Comparison of ENCODE assay signal across 8 cellular contexts in the genomic region with DNA sequence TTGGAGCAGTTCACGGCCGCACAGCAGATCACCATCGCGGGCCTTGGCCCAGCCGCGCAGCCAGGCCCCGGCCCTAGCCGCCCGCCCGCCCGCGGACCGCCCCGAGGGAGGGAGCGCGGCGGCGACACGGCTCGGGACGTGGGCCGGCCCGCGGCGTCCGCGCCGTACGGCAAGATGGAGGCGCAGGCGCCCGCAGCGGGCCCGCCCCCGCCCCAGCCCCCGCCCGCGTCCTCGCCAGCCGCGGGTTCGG. TPM values are rescaled to one million over a fixed set of nuclear protein-coding genes. Genes with fewer than 3 reads are reported as not detected.
DNase-seq lines count a peak whose midpoint lies in the region; ATAC-seq, FAIRE-seq and TF ChIP-seq lines count a peak whose summit lies in the region.

A gene with protein sequence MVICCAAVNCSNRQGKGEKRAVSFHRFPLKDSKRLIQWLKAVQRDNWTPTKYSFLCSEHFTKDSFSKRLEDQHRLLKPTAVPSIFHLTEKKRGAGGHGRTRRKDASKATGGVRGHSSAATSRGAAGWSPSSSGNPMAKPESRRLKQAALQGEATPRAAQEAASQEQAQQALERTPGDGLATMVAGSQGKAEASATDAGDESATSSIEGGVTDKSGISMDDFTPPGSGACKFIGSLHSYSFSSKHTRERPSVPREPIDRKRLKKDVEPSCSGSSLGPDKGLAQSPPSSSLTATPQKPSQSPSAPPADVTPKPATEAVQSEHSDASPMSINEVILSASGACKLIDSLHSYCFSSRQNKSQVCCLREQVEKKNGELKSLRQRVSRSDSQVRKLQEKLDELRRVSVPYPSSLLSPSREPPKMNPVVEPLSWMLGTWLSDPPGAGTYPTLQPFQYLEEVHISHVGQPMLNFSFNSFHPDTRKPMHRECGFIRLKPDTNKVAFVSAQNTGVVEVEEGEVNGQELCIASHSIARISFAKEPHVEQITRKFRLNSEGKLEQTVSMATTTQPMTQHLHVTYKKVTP (minus strand): TSS at position 176 of the 250 bp plus-strand sequence. CDS start 141 bp downstream, at position 35.

- intact Hi-C loops in PC-9 (cut with micrococcal nuclease; ENCODE audit: unreplicated experiment) (loop anchor here (1.0 to 10.0 kb wide), 2 partner anchors 129 to 362 kb away; a partner anchor contains a TSS), K562 (cut with micrococcal nuclease) (no loop called here)

- no peaks in the 10 kb centered on the region for H3K9me2 ChIP-seq in PC-9 (ENCODE audit: insufficient read depth)

- no CpG with 5 or more reads among the region's 42 CpGs for WGBS in K562 (ENCODE audit: insufficient coverage, low coverage, missing lambda C conversion rate)

- CTCF ChIA-PET in PC-9 (lab: Charles Lee), result no interaction called here
- CTCF ChIA-PET in K562 (lab: Yijun Ruan, JAX; ENCODE audit: low intra/inter-chr PET ratio), result no interaction called here

- TF ChIP-seq EP300 in K562 (IDR thresholded peaks at IDR 0.05; ENCODE audit: low read length), result no peak

- no peaks in the 10 kb centered on the region for H3K9me3 ChIP-seq in PC-9 (ENCODE audit: insufficient read depth, low read depth)
- H3K9me3 ChIP-seq in K562 (replicated peaks; ENCODE audit: control insufficient read depth, insufficient read depth, low read depth, low read length), result no peaks in the 10 kb centered on the region; the same call in 1 of the 2 replicates

- H3K4me2 ChIP-seq in PC-9 (peak within 1 kb of the TSS; percentile 84), K562 (ENCODE audit: insufficient read depth, low read length) (peak within 1 kb of the TSS; percentile 89)

- H4K20me1 ChIP-seq in PC-9 (ENCODE audit: insufficient read depth), result peaks cover 46% of the 10 kb centered on the region
- H4K20me1 ChIP-seq in K562 (replicated peaks; ENCODE audit: control insufficient read depth, insufficient read depth, low read length), result no peaks in the 10 kb centered on the region

- TF ChIP-seq POLR2A in K562 (conservative IDR thresholded peaks at IDR 0.05), result no peak

- TF ChIP-seq RAD21 in K562 (CRISPR knock-in tag; conservative IDR thresholded peaks at IDR 0.05 in 1 of 2, IDR thresholded peaks at IDR 0.05 in 1 of 2), result no peak

- H3K36me3 ChIP-seq in PC-9 (ENCODE audit: low read depth) (peaks cover 8% of the 10 kb centered on the region), K562 (ENCODE audit: control insufficient read depth, insufficient read depth, low read length) (peaks cover 48% of the 10 kb centered on the region; the same call in 2 of the 3 replicates)

- DNase-seq in stimulated activated CD8-positive, alpha-beta memory T cell treated with anti-CD3 and anti-CD28 coated beads, Interleukin-15, amount 100 ng/mL, for 24 hours (ENCODE audit: low read depth), result peak; percentile 35
- DNase-seq in stimulated activated CD8-positive, alpha-beta memory T cell treated with anti-CD3 and anti-CD28 coated beads, Interleukin-4, amount 100 ng/mL, for 48 hours, result no peak
- DNase-seq in PC-9 (peak in 1 of 2 experiments; percentile 37), K562 (ENCODE audit: extremely low read depth in 1 of 4, low spot score in 3 of 4) (peak in 3 of 4 experiments; percentile 77 to 85 (median 81)), iPS-NIHi11 (ENCODE audit: low spot score) (peak; percentile 95), NCI-H1930 (lab: John Stamatoyannopoulos, UW) (no peak)
- peak; percentile 59 for DNase-seq in stimulated activated CD4-positive, alpha-beta T cell treated with anti-CD3 and anti-CD28 coated beads, Interleukin-12 subunit alpha, Interleukin-12 subunit beta, amount 100 ng/mL, for 4 hours

- ATAC-seq in HG02870 (IDR thresholded peaks at IDR 0.05; ENCODE audit: unreplicated experiment) (peak; percentile 46), K562 (peak; percentile 79; the same call in 2 of the 3 replicates)

- no peaks in the 10 kb centered on the region for H3F3A ChIP-seq in PC-9 (ENCODE audit: insufficient read depth, low read depth)

- peak within 1 kb of the TSS; percentile 96 to 100 for H3K9ac ChIP-seq in K562 (ENCODE audit: insufficient read depth in 1 of 2, low read depth in 2 of 2, low read length in 2 of 2)

- POLR2A ChIA-PET in PC-9 (lab: Charles Lee; ENCODE audit: unreplicated experiment), result interaction anchor here (0.6 kb wide), 2 partner anchors 380 to 1049 kb away, joined by 4 to 6 read pairs; no protein-coding TSS in a partner anchor
- POLR2A ChIA-PET in K562 (lab: Yijun Ruan, JAX), result interaction anchor here (1.1 to 2.1 kb wide), 2 partner anchors 11 to 12 kb away, joined by 3 to 14 read pairs; no protein-coding TSS in a partner anchor

- H3K9me1 ChIP-seq in K562 (ENCODE audit: control insufficient read depth, insufficient read depth, low read length), result no peaks in the 10 kb centered on the region

- no peaks in the 10 kb centered on the region for H3K27me3 ChIP-seq in PC-9 (ENCODE audit: insufficient read depth, low read depth)
- H3K27me3 ChIP-seq in K562 (ENCODE audit: control insufficient read depth in 2 of 2, insufficient read depth in 2 of 2, low read length in 2 of 2), result no peaks in the 10 kb centered on the region

- peak within 1 kb of the TSS; percentile 92 for H2AFZ ChIP-seq in PC-9
- H2AFZ ChIP-seq in K562 (ENCODE audit: low read depth, low read length), result peak within 1 kb of the TSS; percentile 97

- peaks cover 25% of the 10 kb centered on the region for H3K4me1 ChIP-seq in PC-9 (replicated peaks; ENCODE audit: insufficient read depth)
- peaks cover 7 to 21% of the 10 kb centered on the region in 2 experiments; a peak in 3 of 5 replicates for H3K4me1 ChIP-seq in K562 (replicated peaks in 1 of 2; ENCODE audit: control insufficient read depth in 2 of 2, insufficient read depth in 2 of 2, low read length in 2 of 2)

- BruUV-seq in PC-9 (replicated peaks; lab: Mats Ljungman, UMichigan) (no TSS peak), K562 (replicated peaks; lab: Mats Ljungman, UMichigan) (no TSS peak)

- in situ Hi-C loops in K562 (cut with MboI), result no loop called here

- FAIRE-seq in K562 (lab: Jason Lieb, UNC), result no peak

- TF ChIP-seq CTCF in PC-9 (conservative IDR thresholded peaks at IDR 0.05), result no peak
- TF ChIP-seq CTCF in K562 (IDR thresholded peaks at IDR 0.05 in 2 of 3, conservative IDR thresholded peaks at IDR 0.05 in 1 of 3; ENCODE audit: insufficient read depth in 2 of 3, low read depth in 1 of 3, low read length in 3 of 3), result no peak

- peaks cover 87% of the 10 kb centered on the region for H3K79me2 ChIP-seq in PC-9 (ENCODE audit: low read depth)
- H3K79me2 ChIP-seq in K562 (ENCODE audit: control insufficient read depth, insufficient read depth, low read length), result peaks cover 83% of the 10 kb centered on the region

- H3K4me3 ChIP-seq in PC-9, result peak within 1 kb of the TSS; percentile 92
- peak within 1 kb of the TSS; percentile 87 for H3K4me3 ChIP-seq in K562

- H3K27ac ChIP-seq in PC-9 (peak within 1 kb of the TSS; percentile 86), K562 (ENCODE audit: extremely low read depth, low read depth, low read length) (peak within 1 kb of the TSS; percentile 100)

TF ChIP-seq in K562, 482 proteins besides CTCF, POLR2A, EP300 and RAD21:
- TF ChIP-seq, protein P1, sequence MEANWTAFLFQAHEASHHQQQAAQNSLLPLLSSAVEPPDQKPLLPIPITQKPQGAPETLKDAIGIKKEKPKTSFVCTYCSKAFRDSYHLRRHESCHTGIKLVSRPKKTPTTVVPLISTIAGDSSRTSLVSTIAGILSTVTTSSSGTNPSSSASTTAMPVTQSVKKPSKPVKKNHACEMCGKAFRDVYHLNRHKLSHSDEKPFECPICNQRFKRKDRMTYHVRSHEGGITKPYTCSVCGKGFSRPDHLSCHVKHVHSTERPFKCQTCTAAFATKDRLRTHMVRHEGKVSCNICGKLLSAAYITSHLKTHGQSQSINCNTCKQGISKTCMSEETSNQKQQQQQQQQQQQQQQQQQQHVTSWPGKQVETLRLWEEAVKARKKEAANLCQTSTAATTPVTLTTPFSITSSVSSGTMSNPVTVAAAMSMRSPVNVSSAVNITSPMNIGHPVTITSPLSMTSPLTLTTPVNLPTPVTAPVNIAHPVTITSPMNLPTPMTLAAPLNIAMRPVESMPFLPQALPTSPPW (CRISPR knock-in tag; IDR thresholded peaks at IDR 0.05), result peak; percentile 72; the same call in 1 of the 2 replicates
- TF ChIP-seq TAF1 (IDR thresholded peaks at IDR 0.05; ENCODE audit: control insufficient read depth, extremely low read depth, insufficient read depth, low read length, severe bottlenecking) (peak; percentile 12), NCOR1 (IDR thresholded peaks at IDR 0.05) (no peak)

RNA-seq across cellular contexts. Expression of the gene that starts here (rescaled TPM):
- total RNA-seq in PC-9 (2021) (78.2 and 94.8 TPM in 2 replicates), K562 (2014; rRNA removed) (56.2 and 79.2 TPM in 2 replicates), K562 (2014; rRNA removed; fragmentation: Illumina TruSeq; extraction: Trizol) (16.5 and 26.3 TPM in 2 replicates), K562 (2015; rRNA removed; fragmentation: Illumina TruSeq; extraction: Trizol) (50.1 and 50.5 TPM in 2 replicates), K562 (2021) (60.9 and 65.9 TPM in 2 replicates)
- 16.6 and 44.7 TPM in 2 replicates for total RNA-seq in K562 (2011; cell fraction: chromatin; rRNA removed; ENCODE audit: low replicate concordance)
- 27.8 and 36.2 TPM in 2 replicates for total RNA-seq in K562 (2011; cell fraction: nucleolus; rRNA removed)
- total RNA-seq in K562 (2011; cell fraction: nucleoplasm; rRNA removed), result 21.6 and 23.1 TPM in 2 replicates
- polyA plus RNA-seq in K562 (2011; rRNA removed) (25.6 and 33.3 TPM in 2 replicates), K562 (2014; fragmentation: Illumina TruSeq; extraction: Trizol) (44.1 and 73.5 TPM in 2 replicates), K562 (2014; fragmentation: Nextera tagmentation; extraction: Ambion mirVana) (1 to 10 TPM; 8.6 to 9.2 TPM), K562 (2014; rRNA removed) (43.9 and 49.2 TPM in 2 replicates)
- polyA plus RNA-seq in K562 (2011; cell fraction: cytosol; rRNA removed), result 32.2 and 65.6 TPM in 2 replicates
- polyA plus RNA-seq in K562 (2011; cell fraction: nucleus; rRNA removed), result 19.3 and 26.4 TPM in 2 replicates
- 42.1 and 45.0 TPM in 2 replicates for polyA plus RNA-seq in K562 (2012)
- 14.2 and 18.5 TPM in 2 replicates for polyA minus RNA-seq in K562 (2011; rRNA and poly(A)+ RNA removed)
- polyA minus RNA-seq in K562 (2011; cell fraction: cytosol; rRNA and poly(A)+ RNA removed), result 25.8 and 30.1 TPM in 2 replicates
- polyA minus RNA-seq in K562 (2011; cell fraction: nucleus; rRNA and poly(A)+ RNA removed), result 12.4 and 12.9 TPM in 2 replicates

Comparison
In these comparisons a context has a peak if more than half of its experiments do, and no peak if none do; other contexts are left out.
1. DNase-seq: peak in stimulated activated CD8-positive, alpha-beta memory T cell treated with anti-CD3 and anti-CD28 coated beads, Interleukin-15, amount 100 ng/mL, for 24 hours (single experiment), K562 (3 of 4), iPS-NIHi11 (single experiment) and stimulated activated CD4-positive, alpha-beta T cell treated with anti-CD3 and anti-CD28 coated beads, Interleukin-12 subunit alpha, Interleukin-12 subunit beta, amount 100 ng/mL, for 4 hours (single experiment); none in stimulated activated CD8-positive, alpha-beta memory T cell treated with anti-CD3 and anti-CD28 coated beads, Interleukin-4, amount 100 ng/mL, for 48 hours (single experiment) and NCI-H1930 (0 of 2).